10 cellular contexts compared by ENCODE assay signal in the genomic region with DNA sequence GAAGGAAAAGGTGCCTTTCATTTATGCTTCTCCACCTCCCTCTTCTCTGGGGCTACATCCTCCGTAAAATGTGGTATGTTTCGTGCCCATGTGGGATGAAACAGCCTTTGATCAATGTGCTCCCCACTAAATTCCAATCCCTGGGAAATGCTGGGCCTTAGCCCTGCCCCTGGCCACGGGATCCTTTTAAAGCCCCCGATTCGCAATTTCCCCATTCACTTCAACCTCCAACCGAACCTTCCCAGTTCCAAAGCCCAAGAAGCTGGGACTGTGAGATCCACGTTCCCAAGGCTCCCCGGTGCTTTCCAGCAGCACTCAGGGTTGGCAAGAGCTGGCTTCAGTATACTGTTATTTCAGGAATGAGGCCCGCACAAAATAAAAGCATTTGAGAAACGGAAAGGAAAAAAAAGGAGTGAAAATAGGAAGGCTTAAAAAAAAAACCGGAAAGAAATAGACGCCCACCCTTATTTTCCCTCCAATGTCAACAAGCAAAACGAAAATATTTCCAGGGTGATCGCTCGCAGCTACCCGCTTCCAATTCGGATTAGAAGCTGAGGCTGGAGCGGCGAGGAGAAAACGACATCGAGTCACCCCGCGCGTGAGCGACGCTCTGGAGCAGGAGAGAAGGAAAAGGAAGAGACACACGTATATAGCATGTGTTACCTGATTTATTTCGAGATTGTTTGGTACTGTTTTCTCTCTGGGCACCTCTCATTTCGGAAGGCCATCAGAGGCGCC. TPM values are rescaled to one million over a fixed set of nuclear protein-coding genes. Genes with fewer than 3 reads are reported as not detected.
A peak's percentile ranks its signal among the peaks of the same experiment; 100 is the strongest.
DNase-seq lines count a peak whose midpoint lies in the region; ATAC-seq and TF ChIP-seq lines count a peak whose summit lies in the region.
"Had no signal": no experiment of that assay in that cellular context is flagged by ENCODE, and none has a peak within 500 bp of the region (broad histone marks: within the 10 kb centered on the region; RNA-seq: fewer than 3 reads in every experiment).

No MANE protein-coding gene starts in this region.

- no peak for DNase-seq in activated T-cell treated with anti-CD3 and anti-CD28 coated beads, Interleukin-2, amount 50 U/mL, for 72 hours
- DNase-seq in activated T-cell treated with anti-CD3 and anti-CD28 coated beads, Interleukin-2, amount 50 U/mL, for 48 hours = no peak
- DNase-seq in SW480 (ENCODE audit: low spot score) = peak; percentile 31
- no peak for DNase-seq in testis
- no peak for DNase-seq in stimulated activated CD4-positive, alpha-beta T cell treated with anti-CD3 and anti-CD28 coated beads, Interleukin-2, amount 100 ng/mL, for 48 hours
- DNase-seq in NCI-H2171 (lab: John Stamatoyannopoulos, UW) = no peak
- DNase-seq: CD4-positive, CD25-positive, alpha-beta regulatory T cell; thyroid gland had no signal

- peaks cover 17% of the 10 kb centered on the region for H3K4me1 Mint-ChIP-seq in activated T-cell treated with anti-CD3 and anti-CD28 coated beads, Interleukin-2, amount 50 U/mL, for 72 hours (ENCODE audit: low read depth)

- peak overlapping the region in 1 of 2 donors; percentile 47 for H3K27ac ChIP-seq in testis
- H3K27ac ChIP-seq: thyroid gland had no signal

- H3K4me3 ChIP-seq in iPS-18c (ENCODE audit: insufficient read depth, low read depth, low read length) (peak overlapping the region; percentile 40), testis (peak overlapping the region; percentile 49 to 58)

- 10 to 16% methylated on average over 30 of the region's 30 CpGs for WGBS in testis, 2 donors

- no peaks in the 10 kb centered on the region for H3K4me1 ChIP-seq in testis

- peaks cover 66% of the 10 kb centered on the region for H3K27me3 Mint-ChIP-seq in activated T-cell treated with anti-CD3 and anti-CD28 coated beads, Interleukin-2, amount 50 U/mL, for 72 hours (ENCODE audit: low read depth)

- ATAC-seq in activated T-cell treated with anti-CD3 and anti-CD28 coated beads, Interleukin-2, amount 50 U/mL, for 72 hours (replicated peaks in 1 of 2) = no peak
- no peak for ATAC-seq in HG03520 (IDR thresholded peaks at IDR 0.05; ENCODE audit: unreplicated experiment)

- TF ChIP-seq CTCF in testis (IDR thresholded peaks at IDR 0.05) = no peak

- peak overlapping the region; percentile 56 to 64 for H3K4me3 Mint-ChIP-seq in activated T-cell treated with anti-CD3 and anti-CD28 coated beads, Interleukin-2, amount 50 U/mL, for 72 hours

- no peak overlapping the region for H3K27ac Mint-ChIP-seq in activated T-cell treated with anti-CD3 and anti-CD28 coated beads, Interleukin-2, amount 50 U/mL, for 72 hours
- H3K27ac Mint-ChIP-seq: CD4-positive, CD25-positive, alpha-beta regulatory T cell had no signal

- H3K9me3 Mint-ChIP-seq in activated T-cell treated with anti-CD3 and anti-CD28 coated beads, Interleukin-2, amount 50 U/mL, for 72 hours = peaks cover 1 to 10% of the 10 kb centered on the region in 2 donors

- no peaks in the 10 kb centered on the region for H3K27me3 ChIP-seq in testis

- H3K36me3 ChIP-seq in testis (ENCODE audit: low read depth, missing control alignments) = no peaks in the 10 kb centered on the region
- H3K36me3 ChIP-seq: thyroid gland had no signal

- intact Hi-C loops in testis (cut with DNase I; ENCODE audit: low total_unique reads) = loop anchor here (10.0 kb wide), 1 partner anchor 459 kb away; no protein-coding TSS in a partner anchor

- peaks cover 10 to 14% of the 10 kb centered on the region in 2 donors for H3K36me3 Mint-ChIP-seq in activated T-cell treated with anti-CD3 and anti-CD28 coated beads, Interleukin-2, amount 50 U/mL, for 72 hours (ENCODE audit: insufficient read depth in 2 of 2)
- H3K36me3 Mint-ChIP-seq: CD4-positive, CD25-positive, alpha-beta regulatory T cell had no signal

- no peak for TF ChIP-seq POLR2A in testis (IDR thresholded peaks at IDR 0.05)

- peaks cover 2% of the 10 kb centered on the region for H3K9me3 ChIP-seq in iPS-18c (ENCODE audit: control insufficient read depth, insufficient read depth, low read length)
- H3K9me3 ChIP-seq in testis = no peaks in the 10 kb centered on the region
- H3K9me3 ChIP-seq: thyroid gland had no signal

RNA-seq across cellular contexts. Expression of gene FOXG1, which starts 1.2 kb away (rescaled TPM):
- not detected for total RNA-seq in activated T-cell treated with anti-CD3 and anti-CD28 coated beads, Interleukin-2, amount 50 U/mL, for 72 hours
- total RNA-seq in testis = 1 to 10 TPM; 4.5 to 5.5 TPM
- polyA plus RNA-seq in testis (ENCODE audit: insufficient read depth, low read depth, low replicate concordance) = 9.0 TPM
- total RNA-seq: CD4-positive, CD25-positive, alpha-beta regulatory T cell had no signal
- polyA plus RNA-seq: CD4-positive, CD25-positive, alpha-beta regulatory T cell had no signal

Comparison
In these comparisons a context has a peak if more than half of its experiments do, and no peak if none do; other contexts are left out.
1. RNA of gene FOXG1, which starts 1.2 kb away (total RNA-seq): 4.5 to 5.5 TPM in testis; not detected in activated T-cell treated with anti-CD3 and anti-CD28 coated beads, Interleukin-2, amount 50 U/mL, for 72 hours; every median in the first group is over 4 times any median in the second.